Comparison of ENCODE assay signal across 8 cellular contexts in the genomic region with DNA sequence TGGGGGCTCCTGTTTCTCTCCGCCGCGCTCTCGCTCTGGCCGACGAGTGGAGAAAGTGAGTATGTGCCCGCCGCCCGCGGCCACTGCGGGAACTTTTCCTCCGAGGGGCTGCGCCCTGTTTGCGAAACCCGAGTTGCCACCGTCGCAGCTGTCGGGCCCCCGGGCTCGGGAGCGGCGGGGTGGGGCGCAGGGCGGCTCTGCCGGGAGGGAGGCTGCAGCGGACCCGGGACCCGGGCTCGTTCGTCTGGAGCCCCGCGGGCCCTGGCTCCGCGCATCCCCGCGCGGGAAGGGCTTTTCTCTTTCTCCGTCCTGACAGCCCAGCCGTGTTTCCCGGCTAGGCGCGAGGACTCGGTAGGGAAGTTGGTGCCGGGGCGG. TPM values are rescaled to one million over a fixed set of nuclear protein-coding genes. Genes with fewer than 3 reads are reported as not detected.
A peak's percentile ranks its signal among the peaks of the same experiment; 100 is the strongest.
DNase-seq lines count a peak whose midpoint lies in the region; ATAC-seq and TF ChIP-seq lines count a peak whose summit lies in the region.

No MANE protein-coding gene starts in this region.

- no peaks in the 10 kb centered on the region for H3K27me3 ChIP-seq in cardiac muscle cell
- H3K27me3 ChIP-seq in psoas muscle (ENCODE audit: insufficient read depth in 3 of 3, low read length in 2 of 3), result peaks cover 0 to 6% (median 0%) of the 10 kb centered on the region in 3 donors

- H3K4me1 ChIP-seq in OCI-LY7 (ENCODE audit: insufficient read depth, low read length, poor library complexity, severe bottlenecking) (peaks cover 39% of the 10 kb centered on the region), cardiac muscle cell (ENCODE audit: low read depth) (peaks cover 7% of the 10 kb centered on the region), psoas muscle (peaks cover 26% of the 10 kb centered on the region)

- TF ChIP-seq CTCF in OCI-LY7 (conservative IDR thresholded peaks at IDR 0.05; ENCODE audit: low read length), result no peak
- peak; percentile 8 for TF ChIP-seq CTCF in cardiac muscle cell (IDR thresholded peaks at IDR 0.05; ENCODE audit: low read depth, low read length)
- peak; percentile 29 for TF ChIP-seq CTCF in psoas muscle (IDR thresholded peaks at IDR 0.05)

- WGBS in psoas muscle, 3 donors, result 0% methylated on average over 38 to 45 of the region's 45 CpGs

- intact Hi-C loops in OCI-LY7 (cut with micrococcal nuclease; ENCODE audit: unreplicated experiment), result loop anchor here (5.0 to 10.0 kb wide), 3 partner anchors 218 to 1953 kb away; a partner anchor contains a TSS
- intact Hi-C loops in psoas muscle (cut with DNase I), result loop anchor here (5.0 kb wide), 2 partner anchors 132 to 413 kb away; no protein-coding TSS in a partner anchor

- H3K4me3 ChIP-seq in OCI-LY7 (ENCODE audit: low read depth, low read length, poor library complexity, severe bottlenecking) (peak overlapping the region; percentile 76), cardiac muscle cell (peak overlapping the region; percentile 99), psoas muscle (peak overlapping the region; percentile 94)

- peak; percentile 14 to 48 (median 30) for ATAC-seq in psoas muscle
- no peak for ATAC-seq in HG03565 (IDR thresholded peaks at IDR 0.05; ENCODE audit: unreplicated experiment)
- ATAC-seq in GM21381 (IDR thresholded peaks at IDR 0.05; ENCODE audit: unreplicated experiment), result no peak
- no peak for ATAC-seq in HG02852 (IDR thresholded peaks at IDR 0.05; ENCODE audit: unreplicated experiment)

- DNase-seq in GF-D8 (lab: John Stamatoyannopoulos, UW) (peak; percentile 10), OCI-LY7 (ENCODE audit: low spot score) (peak; percentile 9), cardiac muscle cell (ENCODE audit: low read depth in 1 of 2, low spot score in 1 of 2) (peak in 1 of 2 donors; percentile 59), psoas muscle (peak; percentile 50 to 83)
- DNase-seq in activated naive CD4-positive, alpha-beta T cell treated with anti-CD3 and anti-CD28 coated beads, Interleukin-2, amount 50 U/mL, for 16 hours, result peak; percentile 65

- H2AFZ ChIP-seq in OCI-LY7 (ENCODE audit: low read length), result no peak overlapping the region

- H3K4me2 ChIP-seq in OCI-LY7 (ENCODE audit: low read length), result peak overlapping the region; percentile 77

- no peaks in the 10 kb centered on the region for H3K9me2 ChIP-seq in OCI-LY7 (ENCODE audit: insufficient read depth, low read length)

- H3K36me3 ChIP-seq in OCI-LY7 (ENCODE audit: insufficient read depth, low read length) (no peaks in the 10 kb centered on the region), cardiac muscle cell (no peaks in the 10 kb centered on the region), psoas muscle (ENCODE audit: insufficient read depth in 1 of 2, low read depth in 1 of 2) (no peaks in the 10 kb centered on the region)

- no TSS peak for BruUV-seq in OCI-LY7 (replicated peaks; lab: Mats Ljungman, UMichigan)

- POLR2A ChIA-PET in OCI-LY7 (lab: Charles Lee), result no interaction called here

- no peak overlapping the region for H3K27ac ChIP-seq in OCI-LY7 (ENCODE audit: low read depth, low read length, poor library complexity, severe bottlenecking)
- H3K27ac ChIP-seq in cardiac muscle cell, result no peak overlapping the region
- peak overlapping the region; percentile 92 for H3K27ac ChIP-seq in psoas muscle

- peaks cover 19% of the 10 kb centered on the region; the same call in 1 of the 2 replicates for H3K79me2 ChIP-seq in OCI-LY7 (ENCODE audit: insufficient read depth, low read depth, low read length)

- H4K20me1 ChIP-seq in OCI-LY7 (ENCODE audit: insufficient read depth, low read length), result peaks cover 35% of the 10 kb centered on the region

- no peaks in the 10 kb centered on the region for H3K9me3 ChIP-seq in OCI-LY7 (ENCODE audit: low read length)
- no peaks in the 10 kb centered on the region for H3K9me3 ChIP-seq in cardiac muscle cell (ENCODE audit: low read depth)
- no peaks in the 10 kb centered on the region for H3K9me3 ChIP-seq in psoas muscle

- CTCF ChIA-PET in OCI-LY7 (lab: Charles Lee; ENCODE audit: unreplicated experiment), result interaction anchor here (0.6 kb wide), 1 partner anchor 59 kb away, joined by 5 read pairs; no protein-coding TSS in a partner anchor

RNA-seq across cellular contexts. Expression of a gene that starts 1.3 kb away (rescaled TPM):
- total RNA-seq in OCI-LY7 (2014; rRNA removed; shearing (Covaris generic)), result 26.5 and 27.6 TPM in 2 replicates
- total RNA-seq in OCI-LY7 (2022) (28.9 and 29.1 TPM in 2 replicates), cardiac muscle cell (51.6 and 92.4 TPM in 2 replicates), psoas muscle (10 to 100 TPM; 12.0 to 20.4 (median 15.9) TPM)
- polyA plus RNA-seq in cardiac muscle cell (9.5 and 13.5 TPM in 2 replicates), psoas muscle (1 to 10 TPM; 2.1 to 4.0 (median 2.6) TPM)

Comparison
In these comparisons a context has a peak if more than half of its experiments do, and no peak if none do; other contexts are left out.
1. ATAC-seq: peak in psoas muscle (4 of 4); none in HG03565 (single experiment), GM21381 (single experiment) and HG02852 (single experiment).
2. Peak in every context shown above with its lines, with median percentiles within 50 percentile points of each other: H3K4me3 ChIP-seq.